ENCODE assay signal across 23 cellular contexts in the genomic region with DNA sequence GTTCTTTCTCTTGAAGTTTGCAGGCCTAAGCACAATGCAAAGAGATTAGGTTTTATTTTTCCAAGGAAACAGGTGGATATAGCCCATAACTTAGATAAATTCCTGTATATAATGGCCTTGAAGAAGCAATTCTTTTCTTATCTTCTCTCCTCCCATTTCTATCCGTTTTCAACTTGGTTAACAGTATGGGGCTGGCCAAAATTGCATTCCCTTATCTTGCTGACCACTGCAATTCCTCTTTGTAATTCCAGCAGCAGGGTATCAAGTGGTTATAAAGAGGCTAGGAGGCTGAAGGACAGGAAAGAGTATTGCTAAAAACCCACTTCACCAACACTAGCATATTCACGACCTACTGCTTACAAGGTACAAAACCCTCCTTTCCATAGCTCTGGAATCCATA.
"Had no signal": no experiment of that assay in that cellular context is flagged by ENCODE, and none has a peak within 500 bp of the region (broad histone marks: within the 10 kb centered on the region; RNA-seq: fewer than 3 reads in every experiment).

No MANE protein-coding gene starts in this region.

- H3K4me3 Mint-ChIP-seq: dendritic cell treated with granulocyte-macrophage colony-stimulating factor and Interleukin-4, amounts not matched to agents 40 ng/mL and 50 ng/mL, for 4 days; effector memory CD8-positive, alpha-beta T cell; endodermal cell had no signal

- H3K27ac ChIP-seq: colonic mucosa, epithelial cell of prostate, esophagus squamous epithelium, gastrocnemius medialis, heart right ventricle, left lung, lower lobe of right lung had no signal

- H3K36me3 ChIP-seq: colonic mucosa, esophagus squamous epithelium, gastrocnemius medialis, heart right ventricle, left lung, lower lobe of right lung had no signal

- H3K4me1 ChIP-seq: colonic mucosa, esophagus squamous epithelium, gastrocnemius medialis, heart right ventricle, left lung, lower lobe of right lung had no signal

- H3K4me3 ChIP-seq: colonic mucosa, esophagus squamous epithelium, gastrocnemius medialis, heart right ventricle, left lung, lower lobe of right lung had no signal

- H3K27ac Mint-ChIP-seq: dendritic cell treated with granulocyte-macrophage colony-stimulating factor and Interleukin-4, amounts not matched to agents 40 ng/mL and 50 ng/mL, for 4 days; effector memory CD8-positive, alpha-beta T cell; endodermal cell had no signal

- DNase-seq: colonic mucosa; cortex of kidney; effector CD8-positive, alpha-beta T cell; effector memory CD8-positive, alpha-beta T cell; endodermal cell; erythroblast; esophagus squamous epithelium; foreskin fibroblast; foreskin melanocyte; gastrocnemius medialis; glutamatergic neuron; head of caudate nucleus; heart right ventricle; hippocampal formation; left cardiac atrium; left lung; left ventricle myocardium superior; lower lobe of right lung; mesenchymal stem cell; midbrain had no signal

- H3K9me3 ChIP-seq: colonic mucosa, esophagus squamous epithelium, gastrocnemius medialis, lower lobe of right lung had no signal

- ATAC-seq: effector memory CD8-positive, alpha-beta T cell; esophagus mucosa; gastrocnemius medialis; heart right ventricle; left cardiac atrium; left lung; left ventricle myocardium superior; lower lobe of right lung had no signal

- H3K27me3 ChIP-seq: colonic mucosa, esophagus squamous epithelium, gastrocnemius medialis, heart right ventricle, left lung had no signal

- H3K27me3 Mint-ChIP-seq: dendritic cell treated with granulocyte-macrophage colony-stimulating factor and Interleukin-4, amounts not matched to agents 40 ng/mL and 50 ng/mL, for 4 days; effector memory CD8-positive, alpha-beta T cell had no signal
